Comparison of ENCODE assay signal across 20 cellular contexts in genomic region chr10:57979466-57979865, GRCh38.
DNase-seq lines count a peak whose midpoint lies in the region; ATAC-seq, FAIRE-seq and TF ChIP-seq lines count a peak whose summit lies in the region.
"Had no signal": no experiment of that assay in that cellular context is flagged by ENCODE, and none has a peak within 500 bp of the region (broad histone marks: within the 10 kb centered on the region; RNA-seq: fewer than 3 reads in every experiment).

No MANE protein-coding gene starts in this region.

- DNase-seq in Daoy (ENCODE audit: low read depth) (peak; percentile 9), astrocyte (ENCODE audit: low read depth) (peak; percentile 63), mesendoderm (peak; percentile 39), left colon (no peak), kidney tubule cell (ENCODE audit: low spot score) (no peak)
- no peak for DNase-seq in activated CD4-positive, CD25-positive, alpha-beta regulatory T cell (lab: John Stamatoyannopoulos, UW)
- DNase-seq: activated naive CD4-positive, alpha-beta T cell treated with anti-CD3 and anti-CD28 coated beads for 36 hours; hippocampal formation; kidney glomerular epithelial cell; NCI-H510A treated with DMSO at 0.1 percent for 48 hours; SK-N-SH; stimulated activated CD4-positive, alpha-beta T cell treated with anti-CD3 and anti-CD28 coated beads, Interleukin-4, amount 100 ng/mL, for 1 hour; stimulated activated CD8-positive, alpha-beta memory T cell treated with anti-CD3 and anti-CD28 coated beads, Interleukin-4, amount 100 ng/mL, for 48 hours had no signal

- no peaks in the 10 kb centered on the region for H4K20me1 ChIP-seq in astrocyte (ENCODE audit: insufficient read depth, low read length)

- ATAC-seq in left colon (no peak), HG02798 (IDR thresholded peaks at IDR 0.05; ENCODE audit: poor library complexity, unreplicated experiment) (no peak)
- ATAC-seq: Panc1 had no signal

- no peak overlapping the region for H3K18ac ChIP-seq in mesendoderm (ENCODE audit: low read length)

- peaks cover 9% of the 10 kb centered on the region for H3K9me3 Mint-ChIP-seq in astrocyte (ENCODE audit: unreplicated experiment)

- H3K9me3 ChIP-seq in HUES6 (ENCODE audit: control insufficient read depth, insufficient read depth, low read depth, low read length) (peaks cover 3% of the 10 kb centered on the region; the same call in 1 of the 2 replicates), astrocyte (ENCODE audit: insufficient read depth, low read depth, low read length) (no peaks in the 10 kb centered on the region)
- H3K9me3 ChIP-seq: SK-N-SH had no signal

- peaks cover 6% of the 10 kb centered on the region; the same call in 1 of the 2 replicates for H3K4me1 ChIP-seq in HUES6 (ENCODE audit: control insufficient read depth, insufficient read depth, low read length)
- H3K4me1 ChIP-seq in astrocyte (ENCODE audit: insufficient read depth, low read length), result no peaks in the 10 kb centered on the region
- no peaks in the 10 kb centered on the region for H3K4me1 ChIP-seq in mesendoderm (ENCODE audit: control insufficient read depth, low read depth, low read length)
- H3K4me1 ChIP-seq: esophagus muscularis mucosa had no signal

- no peak overlapping the region for H4K8ac ChIP-seq in mesendoderm (ENCODE audit: low read depth, low read length)

- H2BK15ac ChIP-seq in mesendoderm (replicated peaks; ENCODE audit: low read depth), result no peak overlapping the region

- H3K79me2 ChIP-seq in astrocyte (ENCODE audit: insufficient read depth, low read length) (no peaks in the 10 kb centered on the region), mesendoderm (ENCODE audit: control insufficient read depth, insufficient read depth, low read length) (no peaks in the 10 kb centered on the region)

- H3K27me3 ChIP-seq in HUES6 (ENCODE audit: control insufficient read depth, insufficient read depth, low read length) (no peaks in the 10 kb centered on the region), astrocyte (ENCODE audit: insufficient read depth, low read length) (no peaks in the 10 kb centered on the region), mesendoderm (ENCODE audit: insufficient read depth, low read length, poor library complexity) (no peaks in the 10 kb centered on the region)
- H3K27me3 ChIP-seq: esophagus muscularis mucosa had no signal

- H3K4me1 Mint-ChIP-seq in astrocyte (ENCODE audit: low read depth, unreplicated experiment), result peaks cover 22% of the 10 kb centered on the region

- H3K36me3 Mint-ChIP-seq in astrocyte (ENCODE audit: low read depth, unreplicated experiment), result no peaks in the 10 kb centered on the region

- H2BK120ac ChIP-seq in mesendoderm (ENCODE audit: low read depth, low read length), result no peak overlapping the region

- H4K5ac ChIP-seq in mesendoderm (ENCODE audit: low read length), result no peak overlapping the region

- no peak for TF ChIP-seq CTCF in astrocyte (IDR thresholded peaks at IDR 0.05; ENCODE audit: insufficient read depth, low read depth, low read length)

- no peak overlapping the region for H2AFZ ChIP-seq in astrocyte (ENCODE audit: low read depth, low read length)

- H3K27ac Mint-ChIP-seq in astrocyte (ENCODE audit: unreplicated experiment), result peak overlapping the region; percentile 97
- H3K27ac Mint-ChIP-seq: activated naive CD4-positive, alpha-beta T cell treated with anti-CD3 and anti-CD28 coated beads for 36 hours had no signal

- no CpG with 5 or more reads among the region's 4 CpGs for WGBS in mesendoderm (ENCODE audit: extremely low coverage, insufficient coverage, low lambda C conversion rate)

- H3K4me2 ChIP-seq in astrocyte (ENCODE audit: low read length) (peak overlapping the region; percentile 1), mesendoderm (ENCODE audit: low read length) (no peak overlapping the region)
- H3K4me2 ChIP-seq: KMS-11, SK-N-SH had no signal

- no peak overlapping the region for H2AK5ac ChIP-seq in mesendoderm (ENCODE audit: low read length)

- no peaks in the 10 kb centered on the region for H3K36me3 ChIP-seq in HUES6 (ENCODE audit: control insufficient read depth, insufficient read depth, low read length)
- H3K36me3 ChIP-seq in astrocyte (ENCODE audit: insufficient read depth, low read length), result no peaks in the 10 kb centered on the region
- no peaks in the 10 kb centered on the region for H3K36me3 ChIP-seq in mesendoderm (ENCODE audit: control insufficient read depth, insufficient read depth, low read length)
- H3K36me3 ChIP-seq: esophagus muscularis mucosa had no signal

- H3K27me3 Mint-ChIP-seq in astrocyte (ENCODE audit: low read depth, unreplicated experiment), result no peaks in the 10 kb centered on the region

- FAIRE-seq in astrocyte (lab: Jason Lieb, UNC), result no peak
- FAIRE-seq: GM19239, TTC549 had no signal

- H3K4me3 Mint-ChIP-seq in astrocyte (ENCODE audit: unreplicated experiment), result peak overlapping the region; percentile 41
- H3K4me3 Mint-ChIP-seq: activated naive CD4-positive, alpha-beta T cell treated with anti-CD3 and anti-CD28 coated beads for 36 hours had no signal

- peak overlapping the region; percentile 27; the same call in 1 of the 2 replicates for H3K27ac ChIP-seq in HUES6 (ENCODE audit: low read depth, low read length)
- no peak overlapping the region for H3K27ac ChIP-seq in astrocyte (ENCODE audit: low read depth, low read length)
- H3K27ac ChIP-seq in mesendoderm (ENCODE audit: low read depth, low read length), result no peak overlapping the region
- H3K27ac ChIP-seq: esophagus muscularis mucosa, KMS-11 had no signal

- H3K4me3 ChIP-seq in HUES6 (ENCODE audit: low read depth, low read length), result no peak overlapping the region
- H3K4me3 ChIP-seq in astrocyte (ENCODE audit: insufficient read depth, low read depth, low read length), result no peak overlapping the region
- H3K4me3 ChIP-seq in mesendoderm (ENCODE audit: low read length), result no peak overlapping the region
- H3K4me3 ChIP-seq: esophagus muscularis mucosa had no signal

- no peak overlapping the region for H2BK5ac ChIP-seq in mesendoderm (ENCODE audit: low read length)

- no peaks in the 10 kb centered on the region for H3K79me1 ChIP-seq in mesendoderm (ENCODE audit: low read length)

- no peak overlapping the region for H3K4ac ChIP-seq in mesendoderm (ENCODE audit: low read depth, low read length)

- H3K23ac ChIP-seq in mesendoderm (ENCODE audit: low read length), result no peak overlapping the region

- H3K56ac ChIP-seq in mesendoderm (ENCODE audit: low read length), result no peak overlapping the region

- H3K9ac ChIP-seq in HUES6 (ENCODE audit: low read length), result no peak overlapping the region
- H3K9ac ChIP-seq in astrocyte (ENCODE audit: low read length), result no peak overlapping the region
- H3K9ac ChIP-seq in mesendoderm (ENCODE audit: low read length), result no peak overlapping the region
- H3K9ac ChIP-seq: KMS-11, SK-N-SH had no signal

- intact Hi-C loops in left colon (cut with DNase I, micrococcal nuclease), result no loop called here

Comparison
In these comparisons a context has a peak if more than half of its experiments do, and no peak if none do; other contexts are left out.
1. DNase-seq: peak in Daoy (single experiment), astrocyte (single experiment) and mesendoderm (single experiment); none in left colon (0 of 2), kidney tubule cell (single experiment) and activated CD4-positive, CD25-positive, alpha-beta regulatory T cell (0 of 4).